In the genomic region with DNA sequence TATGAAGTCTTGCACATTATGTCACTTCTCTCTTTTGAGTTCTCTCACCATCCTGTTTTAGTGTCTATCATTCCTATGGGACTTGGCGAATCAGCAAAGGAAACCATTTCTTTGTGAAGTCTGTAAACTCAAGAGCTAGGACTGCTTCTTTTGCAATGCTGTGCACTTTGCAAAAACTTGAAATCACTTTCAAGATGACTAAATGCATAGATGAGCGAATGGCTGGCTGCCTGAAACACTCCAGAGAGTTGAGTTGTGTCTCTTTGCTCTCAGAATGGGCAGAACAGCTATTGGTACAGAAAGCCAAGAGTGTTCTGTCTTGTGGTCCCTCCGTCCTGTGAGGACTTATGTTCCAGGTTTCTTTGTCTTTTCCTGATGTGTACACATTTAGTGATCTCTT, we compare ENCODE assay signal across 22 cellular contexts. TPM values are rescaled to one million over a fixed set of nuclear protein-coding genes. Genes with fewer than 3 reads are reported as not detected.
A peak's percentile ranks its signal among the peaks of the same experiment; 100 is the strongest.
DNase-seq lines count a peak whose midpoint lies in the region; ATAC-seq, FAIRE-seq and TF ChIP-seq lines count a peak whose summit lies in the region.
"Had no signal": no experiment of that assay in that cellular context is flagged by ENCODE, and none has a peak within 500 bp of the region (broad histone marks: within the 10 kb centered on the region; RNA-seq: fewer than 3 reads in every experiment).

No MANE protein-coding gene starts in this region.

- no peak overlapping the region for H3K4me3 Mint-ChIP-seq in activated T-helper 17 cell treated with anti-CD3 and anti-CD28 coated beads, Interleukin-2, amount 50 U/mL, for 72 hours
- H3K4me3 Mint-ChIP-seq: activated naive CD8-positive, alpha-beta T cell treated with anti-CD3 and anti-CD28 coated beads, Interleukin-2, amount 10 ng/mL, durations not matched to agents 7 days and 5 days; brain had no signal

- peaks cover 5% of the 10 kb centered on the region for H3K9me3 Mint-ChIP-seq in activated T-helper 17 cell treated with anti-CD3 and anti-CD28 coated beads, Interleukin-2, amount 50 U/mL, for 72 hours
- H3K9me3 Mint-ChIP-seq: activated naive CD8-positive, alpha-beta T cell treated with anti-CD3 and anti-CD28 coated beads, Interleukin-2, amount 10 ng/mL, durations not matched to agents 7 days and 5 days had no signal

- H3K27ac Mint-ChIP-seq in activated T-helper 17 cell treated with anti-CD3 and anti-CD28 coated beads, Interleukin-2, amount 50 U/mL, for 72 hours = no peak overlapping the region
- H3K27ac Mint-ChIP-seq: activated naive CD8-positive, alpha-beta T cell treated with anti-CD3 and anti-CD28 coated beads, Interleukin-2, amount 10 ng/mL, durations not matched to agents 7 days and 5 days; brain had no signal

- no peaks in the 10 kb centered on the region for H3K4me1 Mint-ChIP-seq in activated T-helper 17 cell treated with anti-CD3 and anti-CD28 coated beads, Interleukin-2, amount 50 U/mL, for 72 hours
- H3K4me1 Mint-ChIP-seq: activated naive CD8-positive, alpha-beta T cell treated with anti-CD3 and anti-CD28 coated beads, Interleukin-2, amount 10 ng/mL, durations not matched to agents 7 days and 5 days; brain had no signal

- peak; percentile 88 for FAIRE-seq in GM12892 (lab: Jason Lieb, UNC)
- FAIRE-seq: endothelial cell of umbilical vein, pancreas had no signal

- DNase-seq in GM12892 (ENCODE audit: insufficient read length) (peak; percentile 13), mucosa of gallbladder (ENCODE audit: low spot score) (no peak), SK-N-DZ (ENCODE audit: low spot score) (no peak)
- DNase-seq in activated CD8-positive, alpha-beta memory T cell treated with anti-CD3 and anti-CD28 coated beads, Interleukin-2, amount 50 U/mL, for 48 hours = no peak
- DNase-seq: activated naive CD8-positive, alpha-beta T cell treated with anti-CD3 and anti-CD28 coated beads, Interleukin-2, amount 10 ng/mL, durations not matched to agents 7 days and 5 days; COR-L47; hippocampal formation; islet precursor cell; KBM-7; lower lobe of right lung; NCI-H1092; NCI-H510A; pancreas; stimulated activated CD4-positive, alpha-beta T cell treated with anti-CD3 and anti-CD28 coated beads, Interleukin-2, amount 100 ng/mL, for 24 hours; T1000 had no signal

- ATAC-seq in GM19455 (IDR thresholded peaks at IDR 0.05; ENCODE audit: unreplicated experiment) (peak; percentile 63), HG02885 (IDR thresholded peaks at IDR 0.05; ENCODE audit: poor library complexity, unreplicated experiment) (peak; percentile 87), GM19395 (IDR thresholded peaks at IDR 0.05; ENCODE audit: unreplicated experiment) (no peak)
- ATAC-seq in activated T-helper 17 cell treated with anti-CD3 and anti-CD28 coated beads, Interleukin-2, amount 50 U/mL, for 72 hours (replicated peaks) = peak; percentile 66
- ATAC-seq: lower lobe of right lung, pancreas, SK-N-SH treated with all-trans-retinoic acid at 6 μM for 48 hours had no signal

- H3K27me3 Mint-ChIP-seq in activated T-helper 17 cell treated with anti-CD3 and anti-CD28 coated beads, Interleukin-2, amount 50 U/mL, for 72 hours = peaks cover 8% of the 10 kb centered on the region

- no peaks in the 10 kb centered on the region for H3K36me3 Mint-ChIP-seq in activated T-helper 17 cell treated with anti-CD3 and anti-CD28 coated beads, Interleukin-2, amount 50 U/mL, for 72 hours (ENCODE audit: low read depth)
- H3K36me3 Mint-ChIP-seq: activated naive CD8-positive, alpha-beta T cell treated with anti-CD3 and anti-CD28 coated beads, Interleukin-2, amount 10 ng/mL, durations not matched to agents 7 days and 5 days; brain had no signal

- no peak for TF ChIP-seq POLR2A in GM12892 (IDR thresholded peaks at IDR 0.05; ENCODE audit: low read depth, low read length)

RNA-seq across cellular contexts. Expression of a gene that starts 18.4 kb away (rescaled TPM):
- polyA plus RNA-seq in GM12892 (2012; ENCODE audit: missing spikeins) = 64.2 TPM
- total RNA-seq in activated T-helper 17 cell treated with anti-CD3 and anti-CD28 coated beads, Interleukin-2, amount 50 U/mL, for 72 hours = 100 to 1,000 TPM in 1 of 2 donors, 10 to 100 TPM in 1; 77.4 to 106 TPM
- 43.4 TPM for total RNA-seq in mucosa of gallbladder
- 9.4 and 12.0 TPM in 2 replicates for polyA plus RNA-seq in SK-N-DZ (2014; cell fraction: cytosol; rRNA removed)
- 5.4 and 9.9 TPM in 2 replicates for polyA plus RNA-seq in SK-N-DZ (2014; cell fraction: nucleus; rRNA removed)
